ENCODE assay signal across 9 cellular contexts in the genomic region with DNA sequence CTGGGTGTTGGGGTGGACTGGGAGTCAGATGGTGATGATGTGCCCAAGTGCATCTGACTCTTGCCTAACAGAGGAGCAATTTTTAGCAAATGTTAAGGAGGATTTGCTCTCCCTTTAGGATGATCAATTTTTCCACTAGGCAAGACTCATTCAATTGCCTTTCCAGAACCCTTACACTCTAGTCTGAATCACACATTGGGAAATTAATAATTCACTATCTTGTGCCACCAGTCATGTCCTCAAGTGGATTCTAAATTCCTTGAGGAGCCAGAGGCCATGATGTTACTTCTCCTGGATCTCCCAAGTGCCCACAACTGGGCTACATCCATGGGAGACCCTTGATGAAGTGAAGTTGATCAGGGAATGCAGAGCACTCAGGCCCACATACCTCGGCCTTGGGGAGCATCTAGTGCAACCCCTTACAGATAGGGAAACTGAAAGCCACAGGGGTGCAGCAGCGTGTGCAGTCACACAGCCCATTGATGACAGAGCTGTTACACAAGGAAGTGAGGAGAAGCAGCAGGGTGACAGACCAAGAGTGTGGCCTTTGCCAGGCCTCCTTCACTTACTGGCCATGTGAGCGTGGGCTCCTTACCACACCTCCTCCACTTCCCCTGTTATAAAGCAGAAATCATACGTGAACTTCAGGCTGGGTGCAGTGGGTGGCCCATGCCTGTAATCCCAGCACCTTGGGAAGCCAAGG.
A peak's percentile ranks its signal among the peaks of the same experiment; 100 is the strongest.
DNase-seq lines count a peak whose midpoint lies in the region; ATAC-seq and TF ChIP-seq lines count a peak whose summit lies in the region.
"Had no signal": no experiment of that assay in that cellular context is flagged by ENCODE, and none has a peak within 500 bp of the region (broad histone marks: within the 10 kb centered on the region; RNA-seq: fewer than 3 reads in every experiment).

No MANE protein-coding gene starts in this region.

- no peaks in the 10 kb centered on the region for H3K4me1 ChIP-seq in A673 (ENCODE audit: insufficient read depth, low read length, poor library complexity, severe bottlenecking)

- peak; percentile 5 for DNase-seq in stimulated activated CD4-positive, alpha-beta T cell treated with anti-CD3 and anti-CD28 coated beads, Interleukin-15, amount 100 ng/mL, for 24 hours
- no peak for DNase-seq in stimulated activated CD4-positive, alpha-beta T cell treated with anti-CD3 and anti-CD28 coated beads, Interleukin-4, amount 100 ng/mL, for 4 hours
- DNase-seq in UCSD-AML1 (lab: John Stamatoyannopoulos, UW; ENCODE audit: unreplicated experiment), result peak; percentile 49
- DNase-seq in dermis blood vessel endothelial cell, result no peak
- DNase-seq in A673 (ENCODE audit: low spot score), result no peak
- DNase-seq in AG08396 (ENCODE audit: low spot score), result no peak
- no peak for DNase-seq in NCI-H524 (lab: John Stamatoyannopoulos, UW)

- CTCF ChIA-PET in A673 (lab: Charles Lee), result no interaction called here

- intact Hi-C loops in A673 (cut with micrococcal nuclease; ENCODE audit: unreplicated experiment), result no loop called here

- H3K27ac ChIP-seq in A673 (ENCODE audit: low read depth, low read length, poor library complexity, severe bottlenecking), result no peak overlapping the region

- H3K27me3 ChIP-seq in A673 (replicated peaks; ENCODE audit: insufficient read depth, low read depth, low read length, poor library complexity), result no peaks in the 10 kb centered on the region

- BruUV-seq in A673 (replicated peaks; lab: Mats Ljungman, UMichigan), result no TSS peak

- no peak for TF ChIP-seq CTCF in A673 (conservative IDR thresholded peaks at IDR 0.05; ENCODE audit: low read depth, low read length)

- no peak overlapping the region for H3K4me3 ChIP-seq in A673 (ENCODE audit: low read depth, low read length, poor library complexity, severe bottlenecking)

- ATAC-seq in HG03039 (IDR thresholded peaks at IDR 0.05; ENCODE audit: unreplicated experiment), result peak; percentile 98
- ATAC-seq: Panc1 had no signal

- H3K36me3 ChIP-seq in A673 (ENCODE audit: insufficient read depth, low read length, poor library complexity, severe bottlenecking), result no peaks in the 10 kb centered on the region

- POLR2A ChIA-PET in A673 (lab: Charles Lee; ENCODE audit: low non-redundant PET), result no interaction called here

- no peaks in the 10 kb centered on the region for H3K9me3 ChIP-seq in A673 (ENCODE audit: low read depth, low read length, poor library complexity, severe bottlenecking)

Comparison
In these comparisons a context has a peak if more than half of its experiments do, and no peak if none do; other contexts are left out.
1. DNase-seq: peak in stimulated activated CD4-positive, alpha-beta T cell treated with anti-CD3 and anti-CD28 coated beads, Interleukin-15, amount 100 ng/mL, for 24 hours (single experiment) and UCSD-AML1 (single experiment); none in stimulated activated CD4-positive, alpha-beta T cell treated with anti-CD3 and anti-CD28 coated beads, Interleukin-4, amount 100 ng/mL, for 4 hours (0 of 2), dermis blood vessel endothelial cell (single experiment), A673 (single experiment), AG08396 (single experiment) and NCI-H524 (0 of 2).